In the genomic region with DNA sequence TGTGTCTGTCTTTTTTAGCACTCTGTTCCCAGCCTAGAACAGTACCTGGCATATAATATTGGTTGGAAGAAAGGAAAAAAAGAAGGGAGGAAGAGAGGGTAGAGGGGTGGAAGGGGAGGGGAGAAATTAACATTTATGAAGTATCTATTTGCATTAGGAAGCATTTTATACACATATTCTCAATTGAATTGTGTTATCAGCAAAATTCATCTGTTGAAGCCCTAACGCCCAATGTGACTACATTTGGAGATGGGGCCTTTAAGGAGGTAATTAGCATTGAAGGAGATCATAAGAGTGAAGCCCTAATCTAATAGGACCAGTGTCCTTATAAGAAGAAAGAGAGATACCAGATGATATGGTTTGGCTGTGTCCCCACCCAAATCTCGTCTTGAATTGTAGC, we compare ENCODE assay signal across 30 cellular contexts.
"Had no signal": no experiment of that assay in that cellular context is flagged by ENCODE, and none has a peak within 500 bp of the region (broad histone marks: within the 10 kb centered on the region; RNA-seq: fewer than 3 reads in every experiment).

No MANE protein-coding gene starts in this region.

- ATAC-seq: natural killer cell; psoas muscle; right cardiac atrium; sciatic nerve; stimulated activated memory B cell treated with anti-CD40 and anti-IgM and Interleukin-4, amounts not matched to agents 10 μg/mL and 1 μg/mL and 100 μg/mL, for 72 hours; stimulated activated naive CD8-positive, alpha-beta T cell treated with anti-CD3 and anti-CD28 coated beads, Interleukin-15, amount 100 ng/mL, for 72 hours; stimulated activated naive CD8-positive, alpha-beta T cell treated with anti-CD3 and anti-CD28 coated beads, Interleukin-15, Interleukin-2, amounts not matched to agents 100 U/mL and 50 U/mL, for 24 hours; upper lobe of right lung had no signal

- H3K4me3 ChIP-seq: neural progenitor cell, ovary, psoas muscle, skin epidermis, smooth muscle cell, spleen, suprapubic skin, testis, tibial artery, transverse colon, upper lobe of right lung, uterus had no signal

- H3K36me3 Mint-ChIP-seq: neural progenitor cell, type B pancreatic cell had no signal

- H3K9me3 ChIP-seq: ovary, suprapubic skin, testis, upper lobe of right lung had no signal

- H3K36me3 ChIP-seq: neural progenitor cell, ovary, spleen, suprapubic skin, tibial artery, transverse colon, upper lobe of right lung, uterus had no signal

- H3K4me2 ChIP-seq: neural progenitor cell, smooth muscle cell had no signal

- H3K9ac ChIP-seq: neural progenitor cell, parathyroid adenoma had no signal

- H3K4me3 Mint-ChIP-seq: natural killer cell; nephron; neural progenitor cell; stimulated activated memory B cell treated with anti-CD40 and anti-IgM and Interleukin-4, amounts not matched to agents 10 μg/mL and 1 μg/mL and 100 μg/mL, for 72 hours; stimulated activated naive CD8-positive, alpha-beta T cell treated with anti-CD3 and anti-CD28 coated beads, Interleukin-15, amount 100 ng/mL, for 72 hours; type B pancreatic cell had no signal

- H2AFZ ChIP-seq: neural progenitor cell, parathyroid adenoma had no signal

- H3K79me2 ChIP-seq: parathyroid adenoma had no signal

- H3K27ac ChIP-seq: neural progenitor cell, ovary, parathyroid adenoma, psoas muscle, skin epidermis, spleen, suprapubic skin, testis, tibial artery, transverse colon, upper lobe of right lung, uterus had no signal

- H3K27ac Mint-ChIP-seq: natural killer cell; nephron; neural progenitor cell; progenitor cell of endocrine pancreas; stimulated activated memory B cell treated with anti-CD40 and anti-IgM and Interleukin-4, amounts not matched to agents 10 μg/mL and 1 μg/mL and 100 μg/mL, for 72 hours; stimulated activated naive CD8-positive, alpha-beta T cell treated with anti-CD3 and anti-CD28 coated beads, Interleukin-15, amount 100 ng/mL, for 72 hours; type B pancreatic cell had no signal

- H3K4me1 Mint-ChIP-seq: natural killer cell; nephron; neural progenitor cell; stimulated activated memory B cell treated with anti-CD40 and anti-IgM and Interleukin-4, amounts not matched to agents 10 μg/mL and 1 μg/mL and 100 μg/mL, for 72 hours; stimulated activated naive CD8-positive, alpha-beta T cell treated with anti-CD3 and anti-CD28 coated beads, Interleukin-15, amount 100 ng/mL, for 72 hours had no signal

- H3K4me1 ChIP-seq: neural progenitor cell, parathyroid adenoma, psoas muscle, spleen, testis, tibial artery, transverse colon, upper lobe of right lung, uterus had no signal

- DNase-seq: natural killer cell; occipital lobe; ovary; posterior cingulate gyrus; psoas muscle; right cardiac atrium; spleen; stimulated activated CD4-positive, alpha-beta T cell treated with anti-CD3 and anti-CD28 coated beads, Interleukin-12 subunit alpha, Interleukin-12 subunit beta, amount 100 ng/mL, for 4 hours; stimulated activated CD4-positive, alpha-beta T cell treated with anti-CD3 and anti-CD28 coated beads, Interleukin-1b, Interleukin-23, amount 100 ng/mL, for 48 hours; stimulated activated CD4-positive, alpha-beta T cell treated with anti-CD3 and anti-CD28 coated beads, Interleukin-4, amount 100 ng/mL, for 1 hour; stimulated activated CD4-positive, alpha-beta T cell treated with anti-CD3 and anti-CD28 coated beads, Interleukin-4, amount 100 ng/mL, for 4 hours; stimulated activated CD8-positive, alpha-beta memory T cell treated with anti-CD3 and anti-CD28 coated beads, Interleukin-4, amount 100 ng/mL, for 48 hours; stimulated activated naive CD4-positive, alpha-beta T cell; stimulated activated naive CD8-positive, alpha-beta T cell treated with anti-CD3 and anti-CD28 coated beads, Interleukin-15, amount 100 ng/mL, for 72 hours; stimulated activated naive CD8-positive, alpha-beta T cell treated with anti-CD3 and anti-CD28 coated beads, Interleukin-15, Interleukin-2, amounts not matched to agents 100 U/mL and 50 U/mL, for 24 hours; testis; tibial artery; transverse colon; upper lobe of right lung; uterus had no signal

- H3K9me3 Mint-ChIP-seq: type B pancreatic cell had no signal

- H3K27me3 ChIP-seq: neural progenitor cell, ovary, testis, uterus had no signal
